Comparison of ENCODE assay signal across 8 cellular contexts in the genomic region with DNA sequence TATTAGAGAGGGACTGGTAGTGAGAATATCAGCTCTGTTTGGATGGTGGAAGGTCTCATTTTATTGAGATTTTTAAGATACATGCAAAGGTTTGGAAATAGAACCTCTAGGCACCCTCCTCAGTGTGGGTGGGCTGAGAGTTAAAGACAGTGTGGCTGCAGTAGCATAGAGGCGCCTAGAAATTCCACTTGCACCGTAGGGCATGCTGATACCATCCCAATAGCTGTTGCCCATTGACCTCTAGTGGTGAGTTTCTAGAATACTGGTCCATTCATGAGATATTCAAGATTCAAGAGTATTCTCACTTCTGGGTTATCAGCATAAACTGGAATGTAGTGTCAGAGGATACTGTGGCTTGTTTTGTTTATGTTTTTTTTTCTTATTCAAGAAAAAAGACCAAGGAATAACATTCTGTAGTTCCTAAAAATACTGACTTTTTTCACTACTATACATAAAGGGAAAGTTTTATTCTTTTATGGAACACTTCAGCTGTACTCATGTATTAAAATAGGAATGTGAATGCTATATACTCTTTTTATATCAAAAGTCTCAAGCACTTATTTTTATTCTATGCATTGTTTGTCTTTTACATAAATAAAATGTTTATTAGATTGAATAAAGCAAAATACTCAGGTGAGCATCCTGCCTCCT.
DNase-seq lines count a peak whose midpoint lies in the region; ATAC-seq and TF ChIP-seq lines count a peak whose summit lies in the region.

No MANE protein-coding gene starts in this region.

- ATAC-seq in GM18909 (IDR thresholded peaks at IDR 0.05; ENCODE audit: poor library complexity, unreplicated experiment) = peak; percentile 95
- peak; percentile 78 for ATAC-seq in HG03066 (IDR thresholded peaks at IDR 0.05; ENCODE audit: low read depth, unreplicated experiment)
- peak; percentile 87 for ATAC-seq in aorta (ENCODE audit: low FRiP score)

- DNase-seq in COLO829 (ENCODE audit: low spot score) (peak; percentile 79), NCI-H2227 treated with DMSO at 0.1 percent for 48 hours (lab: John Stamatoyannopoulos, UW) (peak; percentile 37), epithelial cell of proximal tubule (ENCODE audit: low read depth) (no peak), aorta (no peak)
- peak; percentile 10 for DNase-seq in activated CD4-positive, CD25-positive, alpha-beta regulatory T cell treated with anti-CD3 and anti-CD28 coated beads, Interleukin-2, amount 50 U/mL, for 16 hours (ENCODE audit: low read depth, low spot score)

- H3K27ac ChIP-seq in muscle layer of duodenum (ENCODE audit: low read length) (peak overlapping the region; percentile 24), aorta (ENCODE audit: low read depth in 1 of 2, low read length in 2 of 2) (no peak overlapping the region)

- TF ChIP-seq CTCF in epithelial cell of proximal tubule (conservative IDR thresholded peaks at IDR 0.05; ENCODE audit: low read depth, low read length) = peak; percentile 82

- intact Hi-C loops in aorta (cut with DNase I) = loop anchor here (2.0 to 10.0 kb wide), 6 partner anchors 176 to 649 kb away; no protein-coding TSS in a partner anchor

- H3K4me1 ChIP-seq in muscle layer of duodenum (ENCODE audit: control insufficient read depth in 1 of 2, insufficient read depth in 2 of 2, low read length in 2 of 2) (peaks cover 24 to 52% of the 10 kb centered on the region in 2 donors), aorta (ENCODE audit: control insufficient read depth in 1 of 2, insufficient read depth in 2 of 2, low read length in 2 of 2) (peaks cover 4 to 15% of the 10 kb centered on the region in 2 donors)

- 0 to 1% methylated on average over 2 of the region's 2 CpGs for WGBS in aorta, 2 donors

- H3K9me3 ChIP-seq in muscle layer of duodenum (ENCODE audit: control insufficient read depth in 1 of 2, low read length in 2 of 2) (no peaks in the 10 kb centered on the region), aorta (ENCODE audit: control insufficient read depth, low read length) (no peaks in the 10 kb centered on the region)

- no peak overlapping the region for H3K4me3 ChIP-seq in epithelial cell of proximal tubule (ENCODE audit: low read depth, low read length)
- no peak overlapping the region for H3K4me3 ChIP-seq in muscle layer of duodenum (ENCODE audit: low read depth in 1 of 2, low read length in 2 of 2)
- H3K4me3 ChIP-seq in aorta (ENCODE audit: low read length in 2 of 2) = no peak overlapping the region

- H3K36me3 ChIP-seq in muscle layer of duodenum (ENCODE audit: control insufficient read depth in 1 of 2, insufficient read depth in 2 of 2, low read length in 2 of 2) (peaks cover 24 to 46% of the 10 kb centered on the region in 2 donors), aorta (ENCODE audit: control insufficient read depth in 1 of 2, insufficient read depth in 2 of 2, low read length in 1 of 2) (peaks cover 2 to 8% of the 10 kb centered on the region in 2 donors)

- no peaks in the 10 kb centered on the region for H3K27me3 ChIP-seq in muscle layer of duodenum (ENCODE audit: low read depth, low read length)
- no peaks in the 10 kb centered on the region for H3K27me3 ChIP-seq in aorta (ENCODE audit: control insufficient read depth in 1 of 2, insufficient read depth in 2 of 2, low read length in 1 of 2)

Comparison
In these comparisons a context has a peak if more than half of its experiments do, and no peak if none do; other contexts are left out.
1. DNase-seq: peak in COLO829 (single experiment), NCI-H2227 treated with DMSO at 0.1 percent for 48 hours (single experiment) and activated CD4-positive, CD25-positive, alpha-beta regulatory T cell treated with anti-CD3 and anti-CD28 coated beads, Interleukin-2, amount 50 U/mL, for 16 hours (single experiment); none in epithelial cell of proximal tubule (single experiment) and aorta (0 of 2).
2. Peak in every context shown above with its lines, with median percentiles within 50 percentile points of each other: ATAC-seq.